In genomic region chr10:126397166-126397565, GRCh38 we compare ENCODE assay signal across 21 cellular contexts. TPM values are rescaled to one million over a fixed set of nuclear protein-coding genes. Genes with fewer than 3 reads are reported as not detected.
DNase-seq lines count a peak whose midpoint lies in the region; ATAC-seq and TF ChIP-seq lines count a peak whose summit lies in the region.
"Had no signal": no experiment of that assay in that cellular context is flagged by ENCODE, and none has a peak within 500 bp of the region (broad histone marks: within the 10 kb centered on the region; RNA-seq: fewer than 3 reads in every experiment).

No MANE protein-coding gene starts in this region.

- H3K79me2 ChIP-seq in SK-N-SH (ENCODE audit: insufficient read depth), result no peaks in the 10 kb centered on the region

- H3F3A ChIP-seq in SK-N-SH (replicated peaks; ENCODE audit: insufficient read depth), result peaks cover 17% of the 10 kb centered on the region

- no peak overlapping the region for H4K5ac ChIP-seq in IMR-90 (ENCODE audit: low read depth, low read length)

- POLR2A ChIA-PET in IMR-90 (lab: Charles Lee; ENCODE audit: unreplicated experiment), result no interaction called here
- POLR2A ChIA-PET in SK-N-SH (lab: Yijun Ruan, JAX), result no interaction called here

- dilution Hi-C loops in IMR-90 (cut with HindIII; ENCODE audit: low sequenced_read_pairs, unreplicated experiment), result no loop called here

- H3K36me3 Mint-ChIP-seq in activated T-helper 17 cell treated with anti-CD3 and anti-CD28 coated beads, Interleukin-2, amount 50 U/mL, for 72 hours (ENCODE audit: low read depth), result no peaks in the 10 kb centered on the region
- H3K36me3 Mint-ChIP-seq: CD4-positive, CD25-positive, alpha-beta regulatory T cell had no signal

- peaks cover 7% of the 10 kb centered on the region for H3K4me1 ChIP-seq in IMR-90 (ENCODE audit: control insufficient read depth, insufficient read depth, low read length)
- H3K4me1 ChIP-seq in SK-N-SH (ENCODE audit: control insufficient read depth in 1 of 2, insufficient read depth in 2 of 2, low read depth in 1 of 2, low read length in 1 of 2), result peaks cover 16 to 26% of the 10 kb centered on the region in 2 experiments
- peaks cover 24% of the 10 kb centered on the region for H3K4me1 ChIP-seq in skeletal muscle satellite cell (ENCODE audit: control insufficient read depth, insufficient read depth, low read length)

- no peaks in the 10 kb centered on the region for H3K27me3 Mint-ChIP-seq in activated T-helper 17 cell treated with anti-CD3 and anti-CD28 coated beads, Interleukin-2, amount 50 U/mL, for 72 hours
- H3K27me3 Mint-ChIP-seq: CD4-positive, CD25-positive, alpha-beta regulatory T cell had no signal

- H3K27ac ChIP-seq in IMR-90 (ENCODE audit: insufficient read depth, low read length) (no peak overlapping the region), SK-N-SH (ENCODE audit: low read depth in 2 of 2, low read length in 1 of 2) (peak overlapping the region; percentile 96 to 98)
- H3K27ac ChIP-seq: KMS-11, SK-N-MC had no signal

- no peak for TF ChIP-seq EP300 in SK-N-SH (IDR thresholded peaks at IDR 0.05; ENCODE audit: borderline replicate concordance in 1 of 2, low read depth in 1 of 2, low read length in 1 of 2)

- no peaks in the 10 kb centered on the region for H3K9me3 Mint-ChIP-seq in activated T-helper 17 cell treated with anti-CD3 and anti-CD28 coated beads, Interleukin-2, amount 50 U/mL, for 72 hours

- H4K20me1 ChIP-seq in IMR-90 (ENCODE audit: insufficient read depth, low read length), result no peaks in the 10 kb centered on the region; the same call in 1 of the 2 replicates
- no peaks in the 10 kb centered on the region for H4K20me1 ChIP-seq in SK-N-SH (ENCODE audit: insufficient read depth)

- TF ChIP-seq RAD21 in IMR-90 (IDR thresholded peaks at IDR 0.05; ENCODE audit: low read length) (no peak), SK-N-SH (IDR thresholded peaks at IDR 0.05; ENCODE audit: low read length) (no peak)

- H3K36me3 ChIP-seq in IMR-90 (ENCODE audit: control insufficient read depth, insufficient read depth, low read length) (no peaks in the 10 kb centered on the region), SK-N-SH (replicated peaks in 1 of 2; ENCODE audit: control insufficient read depth in 1 of 2, insufficient read depth in 2 of 2, low read length in 1 of 2) (no peaks in the 10 kb centered on the region), skeletal muscle satellite cell (ENCODE audit: insufficient read depth, low read length) (no peaks in the 10 kb centered on the region)
- H3K36me3 ChIP-seq: BE2C had no signal

- H3K4me1 Mint-ChIP-seq in activated T-helper 17 cell treated with anti-CD3 and anti-CD28 coated beads, Interleukin-2, amount 50 U/mL, for 72 hours, result peaks cover 1% of the 10 kb centered on the region
- H3K4me1 Mint-ChIP-seq: CD4-positive, CD25-positive, alpha-beta regulatory T cell had no signal

- H2AFZ ChIP-seq in IMR-90 (replicated peaks; ENCODE audit: low read length, poor library complexity) (no peak overlapping the region), SK-N-SH (ENCODE audit: low read depth) (no peak overlapping the region)

- 0 out of 2 replicates have a peak overlapping the region, but pooled peaks have one; percentile 80 for H2BK20ac ChIP-seq in IMR-90 (ENCODE audit: low read depth, low read length)

- peak overlapping the region; percentile 79 for H2BK120ac ChIP-seq in IMR-90 (ENCODE audit: low read depth, low read length)

- ATAC-seq in IMR-90 (ENCODE audit: low read depth) (no peak), HG02981 (IDR thresholded peaks at IDR 0.05; ENCODE audit: unreplicated experiment) (no peak)
- no peak for ATAC-seq in activated T-helper 17 cell treated with anti-CD3 and anti-CD28 coated beads, Interleukin-2, amount 50 U/mL, for 72 hours (replicated peaks)

- WGBS in IMR-90 (ENCODE audit: extremely low coverage in 2 of 2, insufficient read length in 1 of 2), 2 experiments, result no CpG with 5 or more reads among the region's 3 CpGs
- 95% methylated on average over 3 of the region's 3 CpGs for WGBS in SK-N-SH (ENCODE audit: low lambda C conversion rate)

- in situ Hi-C loops in IMR-90 (cut with MboI; ENCODE audit: low sequenced_read_pairs), result loop anchor here (5.0 kb wide), 1 partner anchor 100 kb away; no protein-coding TSS in a partner anchor

- H3K4me2 ChIP-seq in IMR-90 (ENCODE audit: low read depth, low read length), result no peak overlapping the region
- peak overlapping the region; percentile 77; the same call in 1 of the 2 replicates for H3K4me2 ChIP-seq in SK-N-SH
- H3K4me2 ChIP-seq in skeletal muscle satellite cell (ENCODE audit: low read length), result peak overlapping the region; percentile 78
- H3K4me2 ChIP-seq: KMS-11 had no signal

- H3K9me1 ChIP-seq in IMR-90 (ENCODE audit: insufficient read depth, low read length), result peaks cover 5% of the 10 kb centered on the region; the same call in 1 of the 2 replicates

- TF ChIP-seq POLR2A in IMR-90 (IDR thresholded peaks at IDR 0.05; ENCODE audit: low read depth, low read length), result no peak

- H3K9ac ChIP-seq in IMR-90 (ENCODE audit: low read depth, low read length) (no peak overlapping the region), SK-N-SH (peak overlapping the region; percentile 65; the same call in 1 of the 2 replicates), skeletal muscle satellite cell (ENCODE audit: low read depth, low read length) (peak overlapping the region; percentile 70)
- H3K9ac ChIP-seq: KMS-11 had no signal

- H2AK5ac ChIP-seq in IMR-90 (ENCODE audit: low read depth, low read length), result peak overlapping the region; percentile 71; the same call in 1 of the 2 replicates

- no peak overlapping the region for H3K23ac ChIP-seq in IMR-90 (ENCODE audit: low read depth, low read length)

- H2BK5ac ChIP-seq in IMR-90 (ENCODE audit: low read depth, low read length, poor library complexity, severe bottlenecking), result no peak overlapping the region

- H3K9me3 ChIP-seq in IMR-90 (ENCODE audit: control insufficient read depth, insufficient read depth, low read length) (peaks cover 2% of the 10 kb centered on the region; the same call in 1 of the 2 replicates), SK-N-SH (no peaks in the 10 kb centered on the region), skeletal muscle satellite cell (replicated peaks; ENCODE audit: low read length) (no peaks in the 10 kb centered on the region)
- H3K9me3 ChIP-seq: BE2C had no signal

- no peak overlapping the region for H4K8ac ChIP-seq in IMR-90 (ENCODE audit: low read depth in 2 of 2, low read length in 2 of 2)

- H3K27me3 ChIP-seq in IMR-90 (ENCODE audit: control insufficient read depth, insufficient read depth, low read length), result no peaks in the 10 kb centered on the region
- no peaks in the 10 kb centered on the region for H3K27me3 ChIP-seq in SK-N-SH (ENCODE audit: insufficient read depth)
- no peaks in the 10 kb centered on the region for H3K27me3 ChIP-seq in skeletal muscle satellite cell (ENCODE audit: control insufficient read depth, insufficient read depth, low read length)
- H3K27me3 ChIP-seq: BE2C had no signal

- no peak overlapping the region for H3K4me3 ChIP-seq in IMR-90 (ENCODE audit: insufficient read depth, low read depth, low read length)
- 0 out of 4 replicates have a peak overlapping the region, but pooled peaks of 1 of the 2 experiments have one; percentile 44 for H3K4me3 ChIP-seq in SK-N-SH (ENCODE audit: low read depth in 2 of 2, low read length in 1 of 2)
- H3K4me3 ChIP-seq in skeletal muscle satellite cell (ENCODE audit: low read length), result no peak overlapping the region
- H3K4me3 ChIP-seq: SK-N-MC had no signal

- no peak overlapping the region for H3K56ac ChIP-seq in IMR-90 (ENCODE audit: extremely low read depth, insufficient read depth, low read length)

- no peaks in the 10 kb centered on the region for H3K9me2 ChIP-seq in SK-N-SH

- 0 out of 2 replicates have a peak overlapping the region, but pooled peaks have one; percentile 51 for H3K14ac ChIP-seq in IMR-90 (replicated peaks; ENCODE audit: low read depth, low read length)

- no peak overlapping the region for H3K4me3 Mint-ChIP-seq in activated T-helper 17 cell treated with anti-CD3 and anti-CD28 coated beads, Interleukin-2, amount 50 U/mL, for 72 hours
- H3K4me3 Mint-ChIP-seq: CD4-positive, CD25-positive, alpha-beta regulatory T cell had no signal

- H4K91ac ChIP-seq in IMR-90 (ENCODE audit: insufficient read depth, low read depth, low read length), result peak overlapping the region; percentile 58; the same call in 1 of the 2 replicates

- peak overlapping the region; percentile 49; the same call in 1 of the 3 replicates for H2BK15ac ChIP-seq in IMR-90 (ENCODE audit: low read depth, low read length)

- peak overlapping the region; percentile 68; the same call in 1 of the 2 replicates for H3K4ac ChIP-seq in IMR-90 (ENCODE audit: low read depth, low read length)

- intact Hi-C loops in IMR-90 (cut with micrococcal nuclease), result loop anchor here (5.0 to 10.0 kb wide), 2 partner anchors 60 to 1882 kb away; no protein-coding TSS in a partner anchor

- H3K79me1 ChIP-seq in IMR-90 (ENCODE audit: low read depth in 1 of 2, low read length in 2 of 2), result no peaks in the 10 kb centered on the region

- TF ChIP-seq CTCF in IMR-90 (conservative IDR thresholded peaks at IDR 0.05; ENCODE audit: low read depth, low read length) (no peak), SK-N-SH (IDR thresholded peaks at IDR 0.05) (no peak)

- no peak overlapping the region; the same call in 1 of the 2 replicates for H3K18ac ChIP-seq in IMR-90 (ENCODE audit: low read depth, low read length)

- CTCF ChIA-PET in IMR-90 (lab: Yijun Ruan, JAX) (no interaction called here), SK-N-SH (lab: Yijun Ruan, JAX) (no interaction called here)

- no peak overlapping the region for H2AK9ac ChIP-seq in IMR-90 (replicated peaks; ENCODE audit: low read depth, low read length, poor library complexity)

- no peak for DNase-seq in IMR-90
- no peak for DNase-seq in SK-N-SH
- peak; percentile 59 for DNase-seq in fibroblast of peridontal ligament (ENCODE audit: extremely low read depth)
- DNase-seq in SKM-1 (lab: John Stamatoyannopoulos, UW; ENCODE audit: unreplicated experiment), result no peak
- DNase-seq in putamen (ENCODE audit: low spot score), result no peak
- DNase-seq: BE2C; CD4-positive, CD25-positive, alpha-beta regulatory T cell; COR-L47; DMS 273 treated with DMSO at 0.1 percent for 48 hours; DND-41; H7; NCI-H1417 treated with DMSO at 0.1 percent for 48 hours; NCI-H187 treated with DMSO at 0.1 percent for 48 hours; NCI-H345; NCI-H524 treated with DMSO at 0.1 percent for 48 hours had no signal

- no TSS peak for BruUV-seq in IMR-90 (replicated peaks; lab: Mats Ljungman, UMichigan)

- no peak overlapping the region for H3K27ac Mint-ChIP-seq in activated T-helper 17 cell treated with anti-CD3 and anti-CD28 coated beads, Interleukin-2, amount 50 U/mL, for 72 hours
- H3K27ac Mint-ChIP-seq: CD4-positive, CD25-positive, alpha-beta regulatory T cell had no signal

RNA-seq across cellular contexts. Expression of gene ADAM12, which starts 8.9 kb away (rescaled TPM):
- total RNA-seq in IMR-90 (2012; rRNA removed), result 9.7 and 10.2 TPM in 2 replicates
- polyA plus RNA-seq in IMR-90 (2012; rRNA removed) (7.1 and 9.6 TPM in 2 replicates), SK-N-SH (2012; rRNA removed) (24.0 and 25.0 TPM in 2 replicates)
- 4.1 and 4.5 TPM in 2 replicates for polyA plus RNA-seq in IMR-90 (2012; cell fraction: cytosol; rRNA removed)
- polyA plus RNA-seq in IMR-90 (2012; cell fraction: nucleus; rRNA removed; ENCODE audit: low replicate concordance), result 6.7 and 11.2 TPM in 2 replicates
- 29.1 and 32.7 TPM in 2 replicates for polyA plus RNA-seq in SK-N-SH (2012; cell fraction: cytosol; rRNA removed)
- polyA plus RNA-seq in SK-N-SH (2012; cell fraction: nucleus; rRNA removed), result 26.1 and 36.9 TPM in 2 replicates
- 119 and 212 TPM in 2 replicates for total RNA-seq in skeletal muscle satellite cell (2012; rRNA removed)
- total RNA-seq in activated T-helper 17 cell treated with anti-CD3 and anti-CD28 coated beads, Interleukin-2, amount 50 U/mL, for 72 hours, result 10 to 100 TPM in 1 of 2 donors, 1 to 10 TPM in 1; 8.4 to 25.5 TPM
- total RNA-seq: HT-29 had no signal
